Comparison of ENCODE assay signal across 11 cellular contexts in genomic region chr6:110881929-110882629, GRCh38. TPM values are rescaled to one million over a fixed set of nuclear protein-coding genes. Genes with fewer than 3 reads are reported as not detected.
DNase-seq lines count a peak whose midpoint lies in the region; ATAC-seq and TF ChIP-seq lines count a peak whose summit lies in the region.
"Had no signal": no experiment of that assay in that cellular context is flagged by ENCODE, and none has a peak within 500 bp of the region (broad histone marks: within the 10 kb centered on the region; RNA-seq: fewer than 3 reads in every experiment).

No MANE protein-coding gene starts in this region.

- TF ChIP-seq CTCF in C4-2B (conservative IDR thresholded peaks at IDR 0.05), result no peak
- no peak for TF ChIP-seq CTCF in omental fat pad (IDR thresholded peaks at IDR 0.05)

- DNase-seq in HEK293T (ENCODE audit: extremely low spot score) (no peak), iris pigment epithelial cell (ENCODE audit: low read depth) (peak; percentile 20), NCI-H2171 (lab: John Stamatoyannopoulos, UW) (no peak), omental fat pad (ENCODE audit: low spot score) (no peak)
- no peak for DNase-seq in activated naive CD8-positive, alpha-beta T cell treated with anti-CD3 and anti-CD28 coated beads for 36 hours
- DNase-seq: immature natural killer cell, NCI-H526 treated with DMSO at 0.1 percent for 48 hours, upper lobe of right lung had no signal

- H3K27me3 Mint-ChIP-seq in activated naive CD8-positive, alpha-beta T cell treated with anti-CD3 and anti-CD28 coated beads for 36 hours, result no peaks in the 10 kb centered on the region

- H3K9me3 Mint-ChIP-seq in activated naive CD8-positive, alpha-beta T cell treated with anti-CD3 and anti-CD28 coated beads for 36 hours, result no peaks in the 10 kb centered on the region
- H3K9me3 Mint-ChIP-seq: immature natural killer cell had no signal

- peak overlapping the region; percentile 10 for H3K4me3 Mint-ChIP-seq in activated naive CD8-positive, alpha-beta T cell treated with anti-CD3 and anti-CD28 coated beads for 36 hours

- H3K27ac ChIP-seq in C4-2B, result peak overlapping the region; percentile 88
- H3K27ac ChIP-seq: upper lobe of right lung had no signal

- no peak for ATAC-seq in omental fat pad (ENCODE audit: low FRiP score)
- ATAC-seq in GM19397 (IDR thresholded peaks at IDR 0.05; ENCODE audit: unreplicated experiment), result no peak
- no peak for ATAC-seq in HG03457 (IDR thresholded peaks at IDR 0.05; ENCODE audit: unreplicated experiment)
- ATAC-seq: upper lobe of right lung had no signal

- H3K27ac Mint-ChIP-seq in activated naive CD8-positive, alpha-beta T cell treated with anti-CD3 and anti-CD28 coated beads for 36 hours, result no peak overlapping the region

- POLR2A ChIA-PET in HEK293T (lab: Yijun Ruan, JAX), result interaction anchor here (0.9 to 2.4 kb wide), 3 partner anchors 8 to 77 kb away, joined by 3 to 10 read pairs (median 4); partner anchors contain the start of genes AMD1, CDK19 and GTF3C6

- CTCF ChIA-PET in HEK293T (lab: Yijun Ruan, JAX), result no interaction called here

- peaks cover 82% of the 10 kb centered on the region for H3K4me1 Mint-ChIP-seq in activated naive CD8-positive, alpha-beta T cell treated with anti-CD3 and anti-CD28 coated beads for 36 hours

- H3K36me3 Mint-ChIP-seq in activated naive CD8-positive, alpha-beta T cell treated with anti-CD3 and anti-CD28 coated beads for 36 hours, result peaks cover 41% of the 10 kb centered on the region
- H3K36me3 Mint-ChIP-seq: immature natural killer cell had no signal

TF ChIP-seq in HEK293T, 16 proteins besides CTCF, POLR2A, EP300 and RAD21:
- TF ChIP-seq CTBP1 (IDR thresholded peaks at IDR 0.05; ENCODE audit: borderline replicate concordance) (no peak), PKNOX1 (IDR thresholded peaks at IDR 0.05) (peak; percentile 75), FOXM1 (IDR thresholded peaks at IDR 0.05; ENCODE audit: borderline replicate concordance) (no peak), SUZ12 (IDR thresholded peaks at IDR 0.05) (no peak), TARDBP (IDR thresholded peaks at IDR 0.05) (no peak), ZNF384 (IDR thresholded peaks at IDR 0.05) (no peak), ARNT (IDR thresholded peaks at IDR 0.05) (no peak)

RNA-seq across cellular contexts. Expression of gene AMD1, which starts 7.5 kb away (rescaled TPM):
- 100 to 1,000 TPM; 113 to 117 TPM for total RNA-seq in activated naive CD8-positive, alpha-beta T cell treated with anti-CD3 and anti-CD28 coated beads for 36 hours
- total RNA-seq in omental fat pad, result 100 to 1,000 TPM in 2 of 4 donors, 10 to 100 TPM in 2; 66.0 to 229 (median 90.0) TPM
